ENCODE assay signal across 2 cellular contexts in the genomic region with DNA sequence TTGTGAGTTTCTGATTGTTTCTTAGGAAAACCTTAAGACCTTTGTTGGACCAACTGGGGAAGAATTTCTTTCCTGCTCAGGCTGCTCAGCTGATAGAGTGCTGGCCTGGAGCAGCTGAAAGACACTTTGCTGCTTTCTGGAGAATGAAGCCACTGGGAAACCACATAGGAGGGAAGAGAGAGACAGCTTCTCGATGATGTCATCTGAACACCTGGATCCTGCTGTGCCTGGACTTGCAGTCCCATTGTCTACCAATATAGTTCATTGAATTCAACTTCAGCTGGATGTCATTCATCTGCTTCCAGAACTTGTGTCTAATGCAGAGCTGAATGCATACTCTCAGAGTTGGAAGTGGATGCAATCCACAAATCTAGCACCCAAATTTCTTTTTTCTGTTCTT.
TF ChIP-seq lines count a peak whose summit lies in the region.

No MANE protein-coding gene starts in this region.

TF ChIP-seq in HEK293, 187 proteins besides CTCF, POLR2A, EP300 and RAD21:
- TF ChIP-seq, protein P1, sequence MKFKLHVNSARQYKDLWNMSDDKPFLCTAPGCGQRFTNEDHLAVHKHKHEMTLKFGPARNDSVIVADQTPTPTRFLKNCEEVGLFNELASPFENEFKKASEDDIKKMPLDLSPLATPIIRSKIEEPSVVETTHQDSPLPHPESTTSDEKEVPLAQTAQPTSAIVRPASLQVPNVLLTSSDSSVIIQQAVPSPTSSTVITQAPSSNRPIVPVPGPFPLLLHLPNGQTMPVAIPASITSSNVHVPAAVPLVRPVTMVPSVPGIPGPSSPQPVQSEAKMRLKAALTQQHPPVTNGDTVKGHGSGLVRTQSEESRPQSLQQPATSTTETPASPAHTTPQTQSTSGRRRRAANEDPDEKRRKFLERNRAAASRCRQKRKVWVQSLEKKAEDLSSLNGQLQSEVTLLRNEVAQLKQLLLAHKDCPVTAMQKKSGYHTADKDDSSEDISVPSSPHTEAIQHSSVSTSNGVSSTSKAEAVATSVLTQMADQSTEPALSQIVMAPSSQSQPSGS (tag by site-specific recombination; IDR thresholded peaks at IDR 0.05; ENCODE audit: low read depth), result peak; percentile 88
- TF ChIP-seq ZNF239 (tag by site-specific recombination; IDR thresholded peaks at IDR 0.05), result no peak

TF ChIP-seq in H1, 55 proteins besides CTCF, POLR2A, EP300 and RAD21:
- no peak for TF ChIP-seq CHD1 (IDR thresholded peaks at IDR 0.05; ENCODE audit: low read depth, low read length)
- TF ChIP-seq, protein P2, sequence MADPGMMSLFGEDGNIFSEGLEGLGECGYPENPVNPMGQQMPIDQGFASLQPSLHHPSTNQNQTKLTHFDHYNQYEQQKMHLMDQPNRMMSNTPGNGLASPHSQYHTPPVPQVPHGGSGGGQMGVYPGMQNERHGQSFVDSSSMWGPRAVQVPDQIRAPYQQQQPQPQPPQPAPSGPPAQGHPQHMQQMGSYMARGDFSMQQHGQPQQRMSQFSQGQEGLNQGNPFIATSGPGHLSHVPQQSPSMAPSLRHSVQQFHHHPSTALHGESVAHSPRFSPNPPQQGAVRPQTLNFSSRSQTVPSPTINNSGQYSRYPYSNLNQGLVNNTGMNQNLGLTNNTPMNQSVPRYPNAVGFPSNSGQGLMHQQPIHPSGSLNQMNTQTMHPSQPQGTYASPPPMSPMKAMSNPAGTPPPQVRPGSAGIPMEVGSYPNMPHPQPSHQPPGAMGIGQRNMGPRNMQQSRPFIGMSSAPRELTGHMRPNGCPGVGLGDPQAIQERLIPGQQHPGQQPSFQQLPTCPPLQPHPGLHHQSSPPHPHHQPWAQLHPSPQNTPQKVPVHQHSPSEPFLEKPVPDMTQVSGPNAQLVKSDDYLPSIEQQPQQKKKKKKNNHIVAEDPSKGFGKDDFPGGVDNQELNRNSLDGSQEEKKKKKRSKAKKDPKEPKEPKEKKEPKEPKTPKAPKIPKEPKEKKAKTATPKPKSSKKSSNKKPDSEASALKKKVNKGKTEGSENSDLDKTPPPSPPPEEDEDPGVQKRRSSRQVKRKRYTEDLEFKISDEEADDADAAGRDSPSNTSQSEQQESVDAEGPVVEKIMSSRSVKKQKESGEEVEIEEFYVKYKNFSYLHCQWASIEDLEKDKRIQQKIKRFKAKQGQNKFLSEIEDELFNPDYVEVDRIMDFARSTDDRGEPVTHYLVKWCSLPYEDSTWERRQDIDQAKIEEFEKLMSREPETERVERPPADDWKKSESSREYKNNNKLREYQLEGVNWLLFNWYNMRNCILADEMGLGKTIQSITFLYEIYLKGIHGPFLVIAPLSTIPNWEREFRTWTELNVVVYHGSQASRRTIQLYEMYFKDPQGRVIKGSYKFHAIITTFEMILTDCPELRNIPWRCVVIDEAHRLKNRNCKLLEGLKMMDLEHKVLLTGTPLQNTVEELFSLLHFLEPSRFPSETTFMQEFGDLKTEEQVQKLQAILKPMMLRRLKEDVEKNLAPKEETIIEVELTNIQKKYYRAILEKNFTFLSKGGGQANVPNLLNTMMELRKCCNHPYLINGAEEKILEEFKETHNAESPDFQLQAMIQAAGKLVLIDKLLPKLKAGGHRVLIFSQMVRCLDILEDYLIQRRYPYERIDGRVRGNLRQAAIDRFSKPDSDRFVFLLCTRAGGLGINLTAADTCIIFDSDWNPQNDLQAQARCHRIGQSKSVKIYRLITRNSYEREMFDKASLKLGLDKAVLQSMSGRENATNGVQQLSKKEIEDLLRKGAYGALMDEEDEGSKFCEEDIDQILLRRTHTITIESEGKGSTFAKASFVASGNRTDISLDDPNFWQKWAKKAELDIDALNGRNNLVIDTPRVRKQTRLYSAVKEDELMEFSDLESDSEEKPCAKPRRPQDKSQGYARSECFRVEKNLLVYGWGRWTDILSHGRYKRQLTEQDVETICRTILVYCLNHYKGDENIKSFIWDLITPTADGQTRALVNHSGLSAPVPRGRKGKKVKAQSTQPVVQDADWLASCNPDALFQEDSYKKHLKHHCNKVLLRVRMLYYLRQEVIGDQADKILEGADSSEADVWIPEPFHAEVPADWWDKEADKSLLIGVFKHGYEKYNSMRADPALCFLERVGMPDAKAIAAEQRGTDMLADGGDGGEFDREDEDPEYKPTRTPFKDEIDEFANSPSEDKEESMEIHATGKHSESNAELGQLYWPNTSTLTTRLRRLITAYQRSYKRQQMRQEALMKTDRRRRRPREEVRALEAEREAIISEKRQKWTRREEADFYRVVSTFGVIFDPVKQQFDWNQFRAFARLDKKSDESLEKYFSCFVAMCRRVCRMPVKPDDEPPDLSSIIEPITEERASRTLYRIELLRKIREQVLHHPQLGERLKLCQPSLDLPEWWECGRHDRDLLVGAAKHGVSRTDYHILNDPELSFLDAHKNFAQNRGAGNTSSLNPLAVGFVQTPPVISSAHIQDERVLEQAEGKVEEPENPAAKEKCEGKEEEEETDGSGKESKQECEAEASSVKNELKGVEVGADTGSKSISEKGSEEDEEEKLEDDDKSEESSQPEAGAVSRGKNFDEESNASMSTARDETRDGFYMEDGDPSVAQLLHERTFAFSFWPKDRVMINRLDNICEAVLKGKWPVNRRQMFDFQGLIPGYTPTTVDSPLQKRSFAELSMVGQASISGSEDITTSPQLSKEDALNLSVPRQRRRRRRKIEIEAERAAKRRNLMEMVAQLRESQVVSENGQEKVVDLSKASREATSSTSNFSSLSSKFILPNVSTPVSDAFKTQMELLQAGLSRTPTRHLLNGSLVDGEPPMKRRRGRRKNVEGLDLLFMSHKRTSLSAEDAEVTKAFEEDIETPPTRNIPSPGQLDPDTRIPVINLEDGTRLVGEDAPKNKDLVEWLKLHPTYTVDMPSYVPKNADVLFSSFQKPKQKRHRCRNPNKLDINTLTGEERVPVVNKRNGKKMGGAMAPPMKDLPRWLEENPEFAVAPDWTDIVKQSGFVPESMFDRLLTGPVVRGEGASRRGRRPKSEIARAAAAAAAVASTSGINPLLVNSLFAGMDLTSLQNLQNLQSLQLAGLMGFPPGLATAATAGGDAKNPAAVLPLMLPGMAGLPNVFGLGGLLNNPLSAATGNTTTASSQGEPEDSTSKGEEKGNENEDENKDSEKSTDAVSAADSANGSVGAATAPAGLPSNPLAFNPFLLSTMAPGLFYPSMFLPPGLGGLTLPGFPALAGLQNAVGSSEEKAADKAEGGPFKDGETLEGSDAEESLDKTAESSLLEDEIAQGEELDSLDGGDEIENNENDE (IDR thresholded peaks at IDR 0.05; ENCODE audit: insufficient replicate concordance, low read length), result no peak
- no peak for TF ChIP-seq SUZ12 (IDR thresholded peaks at IDR 0.05; ENCODE audit: low read length)
- TF ChIP-seq NANOG (IDR thresholded peaks at IDR 0.05; ENCODE audit: insufficient read depth, low read depth, low read length, poor library complexity, severe bottlenecking), result no peak
- TF ChIP-seq KDM1A (IDR thresholded peaks at IDR 0.05; ENCODE audit: borderline replicate concordance, low read length), result no peak
- no peak for TF ChIP-seq CTBP2 (IDR thresholded peaks at IDR 0.05; ENCODE audit: borderline replicate concordance, insufficient read depth, insufficient read length, low read length)
- TF ChIP-seq GABPA (IDR thresholded peaks at IDR 0.05; ENCODE audit: borderline replicate concordance, insufficient read depth, low read length), result no peak
- no peak for TF ChIP-seq TCF12 (IDR thresholded peaks at IDR 0.05; ENCODE audit: low read depth, low read length)
- TF ChIP-seq JUND (IDR thresholded peaks at IDR 0.05; ENCODE audit: low read length), result no peak
- no peak for TF ChIP-seq CHD2 (IDR thresholded peaks at IDR 0.05; ENCODE audit: low read length)
- TF ChIP-seq, protein P3, sequence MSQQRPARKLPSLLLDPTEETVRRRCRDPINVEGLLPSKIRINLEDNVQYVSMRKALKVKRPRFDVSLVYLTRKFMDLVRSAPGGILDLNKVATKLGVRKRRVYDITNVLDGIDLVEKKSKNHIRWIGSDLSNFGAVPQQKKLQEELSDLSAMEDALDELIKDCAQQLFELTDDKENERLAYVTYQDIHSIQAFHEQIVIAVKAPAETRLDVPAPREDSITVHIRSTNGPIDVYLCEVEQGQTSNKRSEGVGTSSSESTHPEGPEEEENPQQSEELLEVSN (IDR thresholded peaks at IDR 0.05), result no peak
TF ChIP-seq in H1: peak in this region for 0.
